In genomic region chr11:14182833-14183340, GRCh38 we compare ENCODE assay signal across 25 cellular contexts.
"Had no signal": no experiment of that assay in that cellular context is flagged by ENCODE, and none has a peak within 500 bp of the region (broad histone marks: within the 10 kb centered on the region; RNA-seq: fewer than 3 reads in every experiment).

No MANE protein-coding gene starts in this region.

- H3K4me3 ChIP-seq: neural progenitor cell, ovary, psoas muscle, right lobe of liver, sigmoid colon, stomach, thoracic aorta, thyroid gland, tibial nerve, upper lobe of left lung, vagina had no signal

- ATAC-seq: natural killer cell; psoas muscle; right cardiac atrium; right lobe of liver; stimulated activated effector memory CD8-positive, alpha-beta T cell treated with anti-CD3 and anti-CD28 coated beads, Interleukin-12 subunit alpha, Interleukin-12 subunit beta, amount 100 ng/mL, for 72 hours; stimulated activated naive B cell treated with anti-CD40 and anti-IgM and Interleukin-4, amounts not matched to agents 10 μg/mL and 1 μg/mL and 100 μg/mL, for 72 hours had no signal

- H3K36me3 ChIP-seq: neural progenitor cell, ovary, right lobe of liver, sigmoid colon, stomach, thoracic aorta, thyroid gland, tibial nerve, upper lobe of left lung, vagina had no signal

- H3K27me3 ChIP-seq: neural progenitor cell, ovary, right lobe of liver, sigmoid colon, stomach, thyroid gland, upper lobe of left lung, vagina had no signal

- H3K4me1 ChIP-seq: parathyroid adenoma, psoas muscle, tibial nerve, upper lobe of left lung had no signal

- H3K27ac ChIP-seq: neural progenitor cell, ovary, parathyroid adenoma, psoas muscle, right lobe of liver, sigmoid colon, stomach, thoracic aorta, thyroid gland, tibial nerve, upper lobe of left lung, vagina had no signal

- DNase-seq: natural killer cell; occipital lobe; ovary; posterior cingulate gyrus; psoas muscle; right cardiac atrium; right lobe of liver; sigmoid colon; small intestine; stimulated activated CD4-positive, alpha-beta T cell treated with anti-CD3 and anti-CD28 coated beads, Interleukin-15, amount 100 ng/mL, for 24 hours; stimulated activated CD4-positive, alpha-beta T cell treated with anti-CD3 and anti-CD28 coated beads, Interleukin-2, amount 100 ng/mL, for 24 hours; stimulated activated CD4-positive, alpha-beta T cell treated with anti-CD3 and anti-CD28 coated beads, Interleukin-2, amount 100 ng/mL, for 48 hours; stimulated activated CD4-positive, alpha-beta T cell treated with anti-CD3 and anti-CD28 coated beads, Interleukin-4, amount 100 ng/mL, for 24 hours; stimulated activated naive B cell treated with anti-CD40 and anti-IgM and Interleukin-4, amounts not matched to agents 10 μg/mL and 1 μg/mL and 100 μg/mL, for 72 hours; stimulated activated naive CD4-positive, alpha-beta T cell treated with Interleukin-2 at 50 U/mL for 16 hours; stomach; thyroid gland; trophoblast cell; upper lobe of left lung had no signal

- H3K9me3 ChIP-seq: ovary, psoas muscle, right lobe of liver, sigmoid colon, stomach, thoracic aorta, thyroid gland, tibial nerve, upper lobe of left lung, vagina had no signal
